ENCODE assay signal across 1 cellular context in genomic region chr4:47373729-47374128, GRCh38.
TF ChIP-seq lines count a peak whose summit lies in the region.

No MANE protein-coding gene starts in this region.

TF ChIP-seq in GM12878, 131 proteins besides CTCF, POLR2A, EP300 and RAD21 (continued from another document):
- TF ChIP-seq CUX1 (IDR thresholded peaks at IDR 0.05; ENCODE audit: insufficient replicate concordance, low read depth, low read length) (no peak), CREB1 (IDR thresholded peaks at IDR 0.05; ENCODE audit: low read depth) (no peak), CBX5 (IDR thresholded peaks at IDR 0.05; ENCODE audit: low read depth) (no peak), GABPA (IDR thresholded peaks at IDR 0.05; ENCODE audit: low read depth) (no peak), ZNF207 (IDR thresholded peaks at IDR 0.05; ENCODE audit: borderline replicate concordance) (no peak), ZNF622 (IDR thresholded peaks at IDR 0.05) (no peak), NRF1 (conservative IDR thresholded peaks at IDR 0.05; ENCODE audit: low read depth, low read length) (no peak), BMI1 (IDR thresholded peaks at IDR 0.05; ENCODE audit: borderline replicate concordance) (no peak), TCF12 (IDR thresholded peaks at IDR 0.05; ENCODE audit: low read depth, low read length) (no peak), SPI1 (IDR thresholded peaks at IDR 0.05; ENCODE audit: borderline replicate concordance, insufficient read depth, low read depth, low read length) (no peak), FOXM1 (IDR thresholded peaks at IDR 0.05; ENCODE audit: low read depth, low read length) (no peak), CHD4 (IDR thresholded peaks at IDR 0.05) (no peak)
